33 cellular contexts compared by ENCODE assay signal in the genomic region with DNA sequence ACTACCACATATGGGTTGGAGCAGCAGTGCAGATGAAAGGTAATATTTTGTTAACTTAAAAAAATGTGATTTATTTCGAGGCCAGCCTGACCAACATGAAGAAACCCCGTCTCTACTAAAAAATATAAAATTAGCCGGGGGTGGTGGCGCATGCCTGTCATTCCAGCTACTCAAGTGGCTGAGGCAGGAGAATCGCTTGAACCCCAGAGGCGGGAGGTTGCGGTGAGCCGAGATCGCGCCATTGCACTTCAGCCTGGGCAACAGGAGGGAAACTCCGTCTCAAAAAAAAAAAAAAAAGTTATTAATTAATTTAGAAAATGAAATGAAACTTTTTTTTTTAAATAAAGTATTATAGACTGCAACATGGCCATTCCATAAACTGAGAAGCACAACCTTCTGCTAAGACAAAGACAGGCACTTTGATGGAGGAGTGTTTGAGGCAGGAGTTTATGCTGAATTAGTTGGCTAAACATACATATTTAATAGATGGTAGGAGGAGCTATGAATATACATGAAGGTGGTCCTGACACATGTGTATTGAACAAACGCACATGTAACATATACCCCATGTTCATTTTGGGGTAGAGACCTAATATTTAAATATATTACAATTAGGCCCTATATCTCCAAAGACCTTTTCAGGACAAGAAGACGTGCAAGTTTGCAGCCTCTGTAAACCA.
"Had no signal": no experiment of that assay in that cellular context is flagged by ENCODE, and none has a peak within 500 bp of the region (broad histone marks: within the 10 kb centered on the region; RNA-seq: fewer than 3 reads in every experiment).

No MANE protein-coding gene starts in this region.

- H3K27me3 ChIP-seq: ascending aorta, cardiac muscle cell had no signal

- H3K27ac ChIP-seq: ascending aorta, cardiac muscle cell, WERI-Rb-1 had no signal

- H3K36me3 ChIP-seq: ascending aorta, cardiac muscle cell, WERI-Rb-1 had no signal

- H3K9me3 ChIP-seq: ascending aorta had no signal

- FAIRE-seq: bronchial epithelial cell, TTC549 had no signal

- DNase-seq: activated CD4-positive, alpha-beta memory T cell treated with anti-CD3 and anti-CD28 coated beads, Interleukin-2, amount 10 ng/mL, durations not matched to agents 7 days and 5 days; activated CD4-positive, alpha-beta T cell treated with anti-CD3 and anti-CD28 coated beads for 1 hour; activated CD4-positive, alpha-beta T cell treated with anti-CD3 and anti-CD28 coated beads for 36 hours; activated CD4-positive, alpha-beta T cell treated with anti-CD3 and anti-CD28 coated beads for 48 hours; activated CD4-positive, alpha-beta T cell treated with anti-CD3 and anti-CD28 coated beads, Interleukin-2, amount 10 ng/mL, durations not matched to agents 7 days and 5 days; activated CD4-positive, alpha-beta T cell treated with anti-CD3 and anti-CD28 coated beads, Interleukin-2, amount 50 U/mL, for 48 hours; activated CD4-positive, CD25-positive, alpha-beta regulatory T cell; activated CD8-positive, alpha-beta memory T cell treated with anti-CD3 and anti-CD28 coated beads for 24 hours; activated CD8-positive, alpha-beta memory T cell treated with anti-CD3 and anti-CD28 coated beads, Interleukin-2, amount 10 ng/mL, durations not matched to agents 7 days and 5 days; activated CD8-positive, alpha-beta memory T cell treated with anti-CD3 and anti-CD28 coated beads, Interleukin-2, amount 50 U/mL, for 48 hours; activated CD8-positive, alpha-beta T cell treated with anti-CD3 and anti-CD28 coated beads, Interleukin-2, amount 10 ng/mL, durations not matched to agents 7 days and 5 days; activated effector memory CD4-positive, alpha-beta T cell treated with Interleukin-2 at 50 U/mL for 16 hours; activated gamma-delta T cell; activated naive CD4-positive, alpha-beta T cell treated with anti-CD3 and anti-CD28 coated beads, Interleukin-2, amount 10 ng/mL, durations not matched to agents 7 days and 5 days; activated naive CD4-positive, alpha-beta T cell treated with Interleukin-2 at 50 U/mL for 16 hours; activated naive CD8-positive, alpha-beta T cell treated with anti-CD3 and anti-CD28 coated beads, Interleukin-2, amount 10 ng/mL, durations not matched to agents 7 days and 5 days; activated naive CD8-positive, alpha-beta T cell treated with anti-CD3 and anti-CD28 coated beads, Interleukin-2, amount 50 U/mL, for 24 hours; activated T-cell treated with anti-CD3 and anti-CD28 coated beads, Interleukin-2, amount 50 U/mL, for 24 hours; activated T-cell treated with anti-CD3 and anti-CD28 coated beads, Interleukin-2, amount 50 U/mL, for 48 hours; amygdala; anterior cingulate cortex; caudate nucleus; cerebellar nuclear complex; T-helper 1 cell; T-helper 2 cell; T-helper 9 cell; WERI-Rb-1 had no signal

- H3K4me3 ChIP-seq: ascending aorta, cardiac muscle cell had no signal

- ATAC-seq: activated CD4-positive, alpha-beta T cell treated with anti-CD3 and anti-CD28 coated beads for 36 hours; activated CD4-positive, CD25-positive, alpha-beta regulatory T cell treated with anti-CD3 and anti-CD28 coated beads, Interleukin-2, amount 50 U/mL, for 24 hours; activated CD8-positive, alpha-beta memory T cell treated with anti-CD3 and anti-CD28 coated beads, Interleukin-2, amount 10 ng/mL, durations not matched to agents 7 days and 5 days; activated CD8-positive, alpha-beta T cell treated with anti-CD3 and anti-CD28 coated beads, Interleukin-2, amount 10 ng/mL, durations not matched to agents 7 days and 5 days; activated naive CD8-positive, alpha-beta T cell treated with anti-CD3 and anti-CD28 coated beads, Interleukin-2, amount 50 U/mL, for 24 hours; WTC11 had no signal

- H3K4me1 ChIP-seq: ascending aorta had no signal
